Comparison of ENCODE assay signal across 1 cellular context in the genomic region with DNA sequence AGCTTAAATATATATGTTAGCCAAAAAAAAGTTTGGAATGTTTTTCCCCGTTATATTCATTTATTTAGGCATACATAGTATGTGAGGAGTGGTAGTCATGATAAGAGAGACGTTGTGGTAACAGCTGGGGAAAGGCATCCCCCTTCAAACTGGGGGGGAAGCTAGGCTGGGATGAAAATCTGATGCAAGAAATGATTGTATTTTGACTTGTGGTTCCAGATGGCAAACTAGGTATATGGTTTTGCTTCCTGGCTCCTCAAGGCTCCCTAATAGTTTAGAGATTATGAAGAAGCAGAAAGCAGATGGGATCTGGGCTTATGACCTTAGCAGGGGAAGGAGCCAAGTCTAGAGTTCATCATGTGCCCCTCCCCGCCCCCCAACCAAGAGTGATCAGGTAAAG.
TF ChIP-seq lines count a peak whose summit lies in the region.

No MANE protein-coding gene starts in this region.

TF ChIP-seq in IMR-90, 13 proteins besides CTCF, POLR2A, EP300 and RAD21:
- TF ChIP-seq BHLHE40 (IDR thresholded peaks at IDR 0.05; ENCODE audit: low read depth, low read length) (no peak), NFE2L2 (IDR thresholded peaks at IDR 0.05; ENCODE audit: low read depth, low read length) (no peak), CHD1 (IDR thresholded peaks at IDR 0.05; ENCODE audit: low read depth, low read length) (no peak), MAFK (IDR thresholded peaks at IDR 0.05; ENCODE audit: low read depth, low read length) (no peak), USF2 (IDR thresholded peaks at IDR 0.05; ENCODE audit: low read depth, low read length) (no peak), CEBPB (IDR thresholded peaks at IDR 0.05; ENCODE audit: low read depth, low read length) (no peak), SMC3 (IDR thresholded peaks at IDR 0.05; ENCODE audit: low read depth, low read length) (no peak), ELK1 (IDR thresholded peaks at IDR 0.05; ENCODE audit: borderline replicate concordance, low read depth, low read length) (no peak), RCOR1 (IDR thresholded peaks at IDR 0.05; ENCODE audit: insufficient replicate concordance, low read length) (no peak), MAZ (IDR thresholded peaks at IDR 0.05; ENCODE audit: borderline replicate concordance, low read depth, low read length) (no peak), MXI1 (IDR thresholded peaks at IDR 0.05; ENCODE audit: borderline replicate concordance, low read depth, low read length) (no peak), FOS (IDR thresholded peaks at IDR 0.05; ENCODE audit: low read depth, low read length) (no peak), RFX5 (IDR thresholded peaks at IDR 0.05; ENCODE audit: low read depth, low read length) (no peak)
